In genomic region chr13:25371608-25372274, GRCh38 we compare ENCODE assay signal across 8 cellular contexts. TPM values are rescaled to one million over a fixed set of nuclear protein-coding genes. Genes with fewer than 3 reads are reported as not detected.
DNase-seq lines count a peak whose midpoint lies in the region; ATAC-seq and TF ChIP-seq lines count a peak whose summit lies in the region.

Gene ATP8A2 (plus strand): TSS chr13:25371974. CDS start chr13:25372213, 239 bp downstream.

- peak within 1 kb of the TSS; percentile 97 for H3K4me2 ChIP-seq in mesenchymal stem cell (ENCODE audit: low read length, poor library complexity, severe bottlenecking)

- DNase-seq in stimulated activated CD4-positive, alpha-beta T cell treated with anti-CD3 and anti-CD28 coated beads, Interleukin-15, amount 100 ng/mL, for 24 hours, result peak; percentile 16
- no peak for DNase-seq in stimulated activated CD4-positive, alpha-beta T cell treated with anti-CD3 and anti-CD28 coated beads, Interleukin-4, amount 100 ng/mL, for 1 hour
- DNase-seq in astrocyte of the spinal cord (ENCODE audit: low read depth, low spot score), result no peak
- no peak for DNase-seq in mesenchymal stem cell
- DNase-seq in HFFc6, result no peak
- no peak for DNase-seq in transverse colon
- no peak for DNase-seq in Caco-2

- H3K4me1 ChIP-seq in mesenchymal stem cell (ENCODE audit: control insufficient read depth, insufficient read depth, low read depth, low read length), result peaks cover 11% of the 10 kb centered on the region
- H3K4me1 ChIP-seq in transverse colon, result peaks cover 0 to 10% (median 3%) of the 10 kb centered on the region in 4 donors
- no peaks in the 10 kb centered on the region for H3K4me1 ChIP-seq in Caco-2

- intact Hi-C loops in transverse colon (cut with DNase I; ENCODE audit: low total_unique reads) (no loop called here), Caco-2 (cut with micrococcal nuclease; ENCODE audit: unreplicated experiment) (no loop called here)

- H3K9me3 Mint-ChIP-seq in HFFc6 (no peaks in the 10 kb centered on the region), Caco-2 (ENCODE audit: unreplicated experiment) (no peaks in the 10 kb centered on the region)

- peak within 1 kb of the TSS; percentile 26 for H2BK15ac ChIP-seq in mesenchymal stem cell (ENCODE audit: low read depth, poor library complexity, severe bottlenecking)

- H2AK5ac ChIP-seq in mesenchymal stem cell (ENCODE audit: low read length, severe bottlenecking), result no peak within 1 kb of the TSS

- no peak within 1 kb of the TSS for H3K14ac ChIP-seq in mesenchymal stem cell (ENCODE audit: low read length in 2 of 2)

- no peak within 1 kb of the TSS for H2BK120ac ChIP-seq in mesenchymal stem cell (ENCODE audit: low read depth, low read length)

- peaks cover 39% of the 10 kb centered on the region for H3K27me3 Mint-ChIP-seq in HFFc6 (ENCODE audit: insufficient read depth)
- H3K27me3 Mint-ChIP-seq in Caco-2 (ENCODE audit: insufficient read depth, unreplicated experiment), result peaks cover 19% of the 10 kb centered on the region

- BruUV-seq in Caco-2 (replicated peaks; lab: Mats Ljungman, UMichigan), result no TSS peak

- H3K9ac ChIP-seq in mesenchymal stem cell (ENCODE audit: low read length), result no peak within 1 kb of the TSS

- H3K4me3 Mint-ChIP-seq in HFFc6, result no peak within 1 kb of the TSS
- H3K4me3 Mint-ChIP-seq in Caco-2 (ENCODE audit: unreplicated experiment), result no peak within 1 kb of the TSS

- no peak within 1 kb of the TSS for H3K27ac Mint-ChIP-seq in HFFc6
- no peak within 1 kb of the TSS for H3K27ac Mint-ChIP-seq in Caco-2 (ENCODE audit: unreplicated experiment)

- no peak for TF ChIP-seq EP300 in transverse colon (IDR thresholded peaks at IDR 0.05; ENCODE audit: low read depth)

- in situ Hi-C loops in astrocyte of the spinal cord (cut with HindIII; ENCODE audit: low sequenced_read_pairs) (no loop called here), transverse colon (cut with MboI; ENCODE audit: low pct_ligation_motif_present in 1 of 4, low pct_unique_long_range_greater_than_20kb in 1 of 4, low sequenced_read_pairs in 3 of 4) (loop anchor here in 1 of 4 donors (10.0 kb wide), 1 partner anchor 137 kb away; no protein-coding TSS in a partner anchor)

- H3K27ac ChIP-seq in mesenchymal stem cell (ENCODE audit: low read length, poor library complexity, severe bottlenecking) (no peak within 1 kb of the TSS), transverse colon (no peak within 1 kb of the TSS)

- H3K9me3 ChIP-seq in mesenchymal stem cell (ENCODE audit: control insufficient read depth, low read length), result no peaks in the 10 kb centered on the region
- no peaks in the 10 kb centered on the region for H3K9me3 ChIP-seq in transverse colon
- H3K9me3 ChIP-seq in Caco-2, result no peaks in the 10 kb centered on the region

- CTCF ChIA-PET in Caco-2 (lab: Charles Lee), result no interaction called here

- no peak for TF ChIP-seq POLR2A in transverse colon (IDR thresholded peaks at IDR 0.05)

- TF ChIP-seq CTCF in astrocyte of the spinal cord (IDR thresholded peaks at IDR 0.05; ENCODE audit: low read depth, low read length) (no peak), HFFc6 (IDR thresholded peaks at IDR 0.05) (no peak), transverse colon (IDR thresholded peaks at IDR 0.05) (no peak), Caco-2 (IDR thresholded peaks at IDR 0.05; ENCODE audit: insufficient read depth in 1 of 2, low read depth in 1 of 2, low read length in 1 of 2, severe bottlenecking in 1 of 2, unreplicated experiment in 1 of 2) (no peak)

- no peak within 1 kb of the TSS for H2BK5ac ChIP-seq in mesenchymal stem cell (ENCODE audit: low read depth, low read length, poor library complexity, severe bottlenecking)

- WGBS in mesenchymal stem cell, result 2% methylated on average over 43 of the region's 64 CpGs
- 0 to 10% methylated on average over 1 to 41 of the region's 64 CpGs for WGBS in transverse colon (ENCODE audit: low coverage in 1 of 2), 2 donors

- H3K36me3 ChIP-seq in mesenchymal stem cell (ENCODE audit: control insufficient read depth in 1 of 2, insufficient read depth in 2 of 2, low read depth in 1 of 2, low read length in 2 of 2), result peaks cover 0 to 4% of the 10 kb centered on the region in 2 experiments
- H3K36me3 ChIP-seq in transverse colon, result no peaks in the 10 kb centered on the region
- no peaks in the 10 kb centered on the region for H3K36me3 ChIP-seq in Caco-2 (ENCODE audit: control insufficient read depth, insufficient read depth, low read length)

- no peak within 1 kb of the TSS for H3K23ac ChIP-seq in mesenchymal stem cell (ENCODE audit: low read length in 2 of 2)

- H3K18ac ChIP-seq in mesenchymal stem cell (ENCODE audit: low read depth in 1 of 2, low read length in 2 of 2), result no peak within 1 kb of the TSS

- H4K8ac ChIP-seq in mesenchymal stem cell (ENCODE audit: low read length), result peak within 1 kb of the TSS; percentile 21

- H3K4me3 ChIP-seq in astrocyte of the spinal cord (ENCODE audit: low read depth, low read length), result peak within 1 kb of the TSS; percentile 13
- peak within 1 kb of the TSS; percentile 56 to 65 for H3K4me3 ChIP-seq in mesenchymal stem cell (ENCODE audit: insufficient read depth in 1 of 2, low read depth in 1 of 2, low read length in 2 of 2)
- H3K4me3 ChIP-seq in transverse colon, result peak within 1 kb of the TSS in 2 of 4 donors; percentile 23 to 47
- no peak within 1 kb of the TSS for H3K4me3 ChIP-seq in Caco-2 (ENCODE audit: low read depth, low read length)

- H2BK12ac ChIP-seq in mesenchymal stem cell (ENCODE audit: low read length in 2 of 2), result no peak within 1 kb of the TSS

- peak within 1 kb of the TSS; percentile 58 for H2AFZ ChIP-seq in mesenchymal stem cell (ENCODE audit: low read depth, low read length)

- POLR2A ChIA-PET in Caco-2 (lab: Charles Lee), result no interaction called here

- H3K4me1 Mint-ChIP-seq in HFFc6 (ENCODE audit: low read depth) (0 out of 2 replicates have a peak, but pooled peaks cover 5% of the 10 kb centered on the region), Caco-2 (ENCODE audit: low read depth, unreplicated experiment) (no peaks in the 10 kb centered on the region)

- H3K79me1 ChIP-seq in mesenchymal stem cell (replicated peaks; ENCODE audit: low read length, poor library complexity, severe bottlenecking), result no peaks in the 10 kb centered on the region

- H3K4ac ChIP-seq in mesenchymal stem cell (ENCODE audit: low read depth in 1 of 2, low read length in 2 of 2), result no peak within 1 kb of the TSS

- H4K91ac ChIP-seq in mesenchymal stem cell (ENCODE audit: low read length), result peak within 1 kb of the TSS; percentile 28

- ATAC-seq in HG03565 (IDR thresholded peaks at IDR 0.05; ENCODE audit: unreplicated experiment), result no peak

- H3K27me3 ChIP-seq in mesenchymal stem cell (ENCODE audit: control insufficient read depth in 1 of 2, insufficient read depth in 1 of 2, low read length in 2 of 2), result peaks cover 54 to 70% of the 10 kb centered on the region in 2 experiments
- peaks cover 84% of the 10 kb centered on the region for H3K27me3 ChIP-seq in transverse colon
- H3K27me3 ChIP-seq in Caco-2 (replicated peaks; ENCODE audit: control insufficient read depth, insufficient read depth, low read length), result no peaks in the 10 kb centered on the region; the same call in 1 of the 2 replicates

- H3K36me3 Mint-ChIP-seq in HFFc6 (ENCODE audit: low read depth) (no peaks in the 10 kb centered on the region), Caco-2 (ENCODE audit: insufficient read depth, unreplicated experiment) (no peaks in the 10 kb centered on the region)

RNA-seq across cellular contexts. Expression of gene ATP8A2, which starts in this region (rescaled TPM):
- polyA plus RNA-seq in mesenchymal stem cell (2013, experiment 1 of 2), result 0.33 TPM
- polyA plus RNA-seq in mesenchymal stem cell (2013, experiment 2 of 2), result 0.27 TPM
- under 1 TPM in 1 of 6 experiments, not detected in 5; 0.02 TPM for total RNA-seq in HFFc6 (2021; fragmentation: NEBNext Ultra II Directional; extraction: Animal tissue kit (Norgen Biotek cat#: 25700))
- total RNA-seq in transverse colon (1 to 10 TPM in 1 of 4 donors, under 1 TPM in 3; 0.20 to 1.1 (median 0.59) TPM), Caco-2 (2022) (0.05 and 0.09 TPM in 2 replicates)
